Comparison of ENCODE assay signal across 7 cellular contexts in genomic region chr9:97854696-97855485, GRCh38. TPM values are rescaled to one million over a fixed set of nuclear protein-coding genes. Genes with fewer than 3 reads are reported as not detected.
A peak's percentile ranks its signal among the peaks of the same experiment; 100 is the strongest.
DNase-seq lines count a peak whose midpoint lies in the region; ATAC-seq, FAIRE-seq and TF ChIP-seq lines count a peak whose summit lies in the region.

No MANE protein-coding gene starts in this region.

- peaks cover 34% of the 10 kb centered on the region for H3K4me1 ChIP-seq in CD8-positive, alpha-beta T cell (ENCODE audit: insufficient read depth, low read length)
- H3K4me1 ChIP-seq in H9 (ENCODE audit: insufficient read depth, low read length) (no peaks in the 10 kb centered on the region; the same call in 1 of the 2 replicates), endothelial cell of umbilical vein (ENCODE audit: control insufficient read depth, extremely low read depth, insufficient read depth, low read length) (no peaks in the 10 kb centered on the region)

- no peak overlapping the region for H4K91ac ChIP-seq in H9 (ENCODE audit: insufficient read length, low read depth, low read length)

- no peak overlapping the region for H2BK15ac ChIP-seq in H9 (ENCODE audit: low read depth, low read length)

- no peak overlapping the region for H2BK12ac ChIP-seq in H9 (ENCODE audit: insufficient read length, low read depth, low read length)

- no peak overlapping the region for H4K5ac ChIP-seq in H9 (ENCODE audit: insufficient read length, low read depth, low read length)

- H3K23me2 ChIP-seq in H9 (ENCODE audit: insufficient read length, low read depth, low read length, poor library complexity, severe bottlenecking), result peaks cover 10% of the 10 kb centered on the region

- H3K56ac ChIP-seq in H9 (ENCODE audit: insufficient read length, low read depth, low read length), result no peak overlapping the region

- no peak overlapping the region for H2BK5ac ChIP-seq in H9 (ENCODE audit: insufficient read length, low read length)

- dilution Hi-C loops in endothelial cell of umbilical vein (cut with MboI; ENCODE audit: extremely low pct_ligation_motif_present, low sequenced_read_pairs), result no loop called here

- H2AK5ac ChIP-seq in H9 (ENCODE audit: insufficient read length, low read length), result no peak overlapping the region

- peaks cover 2% of the 10 kb centered on the region for H3K36me3 Mint-ChIP-seq in CD8-positive, alpha-beta T cell
- peaks cover 0 to 1% (median 0%) of the 10 kb centered on the region in 3 experiments; a peak in 3 of 7 replicates for H3K36me3 Mint-ChIP-seq in H9 (ENCODE audit: insufficient read depth in 1 of 3, low read depth in 3 of 3)
- H3K36me3 Mint-ChIP-seq in osteocyte (ENCODE audit: unreplicated experiment), result no peaks in the 10 kb centered on the region

- DNase-seq in CD8-positive, alpha-beta T cell, result no peak
- DNase-seq in H9, result no peak
- DNase-seq in endothelial cell of umbilical vein (ENCODE audit: low read depth, low spot score), result no peak
- peak; percentile 76 for DNase-seq in osteocyte (ENCODE audit: extremely low spot score, unreplicated experiment)
- no peak for DNase-seq in HUDEP-2 (lab: John Stamatoyannopoulos, UW; ENCODE audit: unreplicated experiment in 76 of 76)
- no peak for DNase-seq in glomerular visceral epithelial cell (ENCODE audit: extremely low spot score)

- TF ChIP-seq POLR2A in endothelial cell of umbilical vein (IDR thresholded peaks at IDR 0.05; ENCODE audit: low read depth, low read length), result no peak

- peaks cover 29% of the 10 kb centered on the region for H3K4me1 Mint-ChIP-seq in CD8-positive, alpha-beta T cell (ENCODE audit: low read depth)
- H3K4me1 Mint-ChIP-seq in H9 (peaks cover 18 to 30% of the 10 kb centered on the region in 2 experiments), osteocyte (ENCODE audit: unreplicated experiment) (peaks cover 15% of the 10 kb centered on the region)

- H3K79me2 ChIP-seq in H9 (ENCODE audit: insufficient read depth, low read length) (no peaks in the 10 kb centered on the region), endothelial cell of umbilical vein (ENCODE audit: control insufficient read depth, insufficient read depth, low read length) (no peaks in the 10 kb centered on the region)

- no peak overlapping the region for H2BK120ac ChIP-seq in H9 (ENCODE audit: low read depth, low read length, poor library complexity, severe bottlenecking)

- H3K27me3 Mint-ChIP-seq in CD8-positive, alpha-beta T cell (ENCODE audit: low read depth), result peaks cover 74% of the 10 kb centered on the region
- H3K27me3 Mint-ChIP-seq in H9 (ENCODE audit: low read depth), result peaks cover 93% of the 10 kb centered on the region
- H3K27me3 Mint-ChIP-seq in osteocyte (ENCODE audit: unreplicated experiment), result peaks cover 78% of the 10 kb centered on the region

- H3K4me3 ChIP-seq in CD8-positive, alpha-beta T cell (ENCODE audit: low read depth, low read length), result no peak overlapping the region
- H3K4me3 ChIP-seq in endothelial cell of umbilical vein (replicated peaks in 1 of 3; ENCODE audit: insufficient read depth in 1 of 3, low read depth in 1 of 3, low read length in 3 of 3), result no peak overlapping the region

- H3K4me2 ChIP-seq in H9 (ENCODE audit: insufficient read depth, insufficient read length, low read length) (peak overlapping the region; percentile 28), endothelial cell of umbilical vein (ENCODE audit: insufficient read depth, low read length) (no peak overlapping the region)

- H2AFZ ChIP-seq in H9 (ENCODE audit: low read length) (no peak overlapping the region), endothelial cell of umbilical vein (ENCODE audit: low read depth, low read length) (no peak overlapping the region)

- H3K9ac ChIP-seq in H9 (ENCODE audit: extremely low read depth, insufficient read length, low read length), result no peak overlapping the region
- no peak overlapping the region for H3K9ac ChIP-seq in endothelial cell of umbilical vein (replicated peaks; ENCODE audit: extremely low read depth, insufficient read depth, low read length)

- H3K4ac ChIP-seq in H9 (ENCODE audit: low read depth, low read length), result no peak overlapping the region

- H3K27ac ChIP-seq in CD8-positive, alpha-beta T cell (ENCODE audit: low read depth, low read length), result no peak overlapping the region
- no peak overlapping the region for H3K27ac ChIP-seq in H9 (ENCODE audit: insufficient read length, low read depth, low read length)
- H3K27ac ChIP-seq in endothelial cell of umbilical vein (ENCODE audit: insufficient read depth, low read depth, low read length), result no peak overlapping the region

- no peak overlapping the region for H3K14ac ChIP-seq in H9 (ENCODE audit: insufficient read depth, low read length)

- intact Hi-C loops in CD8-positive, alpha-beta T cell (cut with DNase I, micrococcal nuclease), result no loop called here
- intact Hi-C loops in endothelial cell of umbilical vein (cut with micrococcal nuclease), result loop anchor here (2.0 kb wide), 1 partner anchor 144 kb away; no protein-coding TSS in a partner anchor

- peak; percentile 57 for FAIRE-seq in endothelial cell of umbilical vein (lab: Jason Lieb, UNC)

- H3K36me3 ChIP-seq in CD8-positive, alpha-beta T cell (ENCODE audit: insufficient read depth, low read length), result no peaks in the 10 kb centered on the region
- H3K36me3 ChIP-seq in endothelial cell of umbilical vein (ENCODE audit: control insufficient read depth in 2 of 2, extremely low read depth in 1 of 2, insufficient read depth in 2 of 2, low read length in 2 of 2), result no peaks in the 10 kb centered on the region

- H4K20me1 ChIP-seq in H9 (ENCODE audit: control insufficient read depth, insufficient read depth, insufficient read length) (no peaks in the 10 kb centered on the region), endothelial cell of umbilical vein (replicated peaks; ENCODE audit: control insufficient read depth, extremely low read depth, insufficient read depth, low read length) (peaks cover 1% of the 10 kb centered on the region)

- no peaks in the 10 kb centered on the region for H3K9me3 Mint-ChIP-seq in CD8-positive, alpha-beta T cell
- H3K9me3 Mint-ChIP-seq in H9, result 0 out of 5 replicates have a peak, but pooled peaks cover 3% of the 10 kb centered on the region in 2 experiments
- no peaks in the 10 kb centered on the region for H3K9me3 Mint-ChIP-seq in osteocyte (ENCODE audit: unreplicated experiment)

- H3K18ac ChIP-seq in H9 (ENCODE audit: insufficient read length, low read depth, low read length), result no peak overlapping the region

- no peak overlapping the region for H3K23ac ChIP-seq in H9 (ENCODE audit: insufficient read length, low read depth, low read length)

- H3K9me1 ChIP-seq in endothelial cell of umbilical vein (replicated peaks; ENCODE audit: control insufficient read depth, extremely low read depth, insufficient read depth, low read length), result no peaks in the 10 kb centered on the region

- no TSS peak for BruUV-seq in endothelial cell of umbilical vein (replicated peaks; lab: Mats Ljungman, UMichigan)

- TF ChIP-seq CTCF in CD8-positive, alpha-beta T cell (IDR thresholded peaks at IDR 0.05), result no peak
- TF ChIP-seq CTCF in H9 (conservative IDR thresholded peaks at IDR 0.05), result no peak
- no peak for TF ChIP-seq CTCF in endothelial cell of umbilical vein (IDR thresholded peaks at IDR 0.05; ENCODE audit: extremely low read depth in 1 of 2, insufficient read depth in 1 of 2, low read depth in 1 of 2, low read length in 2 of 2)
- no peak for TF ChIP-seq CTCF in osteocyte (IDR thresholded peaks at IDR 0.05)

- no peaks in the 10 kb centered on the region for H3K9me3 ChIP-seq in CD8-positive, alpha-beta T cell (ENCODE audit: low read length)
- no peaks in the 10 kb centered on the region for H3K9me3 ChIP-seq in H9 (ENCODE audit: control insufficient read depth, low read depth, low read length)
- no peaks in the 10 kb centered on the region for H3K9me3 ChIP-seq in endothelial cell of umbilical vein (replicated peaks; ENCODE audit: control insufficient read depth, insufficient read depth, low read length)

- no peak overlapping the region for H2BK20ac ChIP-seq in H9 (ENCODE audit: low read depth, low read length, poor library complexity, severe bottlenecking)

- H3T11ph ChIP-seq in H9 (ENCODE audit: low read length), result no peak overlapping the region

- H4K8ac ChIP-seq in H9 (replicated peaks; ENCODE audit: insufficient read length, low read depth, low read length), result no peak overlapping the region

- H3K27me3 ChIP-seq in CD8-positive, alpha-beta T cell (ENCODE audit: insufficient read depth, low read length), result peaks cover 61% of the 10 kb centered on the region
- H3K27me3 ChIP-seq in H9 (ENCODE audit: insufficient read depth, low read length), result peaks cover 93% of the 10 kb centered on the region
- H3K27me3 ChIP-seq in endothelial cell of umbilical vein (ENCODE audit: control insufficient read depth in 2 of 2, insufficient read depth in 2 of 2, low read length in 2 of 2), result peaks cover 83 to 99% of the 10 kb centered on the region in 2 experiments

- CTCF ChIA-PET in CD8-positive, alpha-beta T cell (lab: Charles Lee), result no interaction called here
- CTCF ChIA-PET in endothelial cell of umbilical vein (lab: Charles Lee), result no interaction called here

- WGBS in H9 (ENCODE audit: extremely low coverage, insufficient read length, low lambda C conversion rate), result no CpG with 5 or more reads among the region's 71 CpGs

- H3K4me3 Mint-ChIP-seq in CD8-positive, alpha-beta T cell, result peak overlapping the region; percentile 22
- H3K4me3 Mint-ChIP-seq in H9 (peak overlapping the region in 1 of 2 experiments; percentile 57; a peak in 3 of 5 replicates), osteocyte (ENCODE audit: unreplicated experiment) (no peak overlapping the region)

- no peaks in the 10 kb centered on the region for H3K79me1 ChIP-seq in H9 (ENCODE audit: insufficient read depth, low read depth, low read length, poor library complexity, severe bottlenecking)

- H3K27ac Mint-ChIP-seq in CD8-positive, alpha-beta T cell, result no peak overlapping the region
- no peak overlapping the region for H3K27ac Mint-ChIP-seq in H9
- no peak overlapping the region for H3K27ac Mint-ChIP-seq in osteocyte (ENCODE audit: unreplicated experiment)

- POLR2A ChIA-PET in CD8-positive, alpha-beta T cell (lab: Charles Lee), result interaction anchor here (0.6 kb wide), 1 partner anchor 9 kb away, joined by 3 read pairs; no protein-coding TSS in a partner anchor
- POLR2A ChIA-PET in endothelial cell of umbilical vein (lab: Charles Lee), result no interaction called here

- ATAC-seq in CD8-positive, alpha-beta T cell, result no peak
- ATAC-seq in HG02938 (IDR thresholded peaks at IDR 0.05; ENCODE audit: unreplicated experiment), result no peak

RNA-seq across cellular contexts. Expression of gene FOXE1, which starts 1.9 kb away (rescaled TPM):
- under 1 TPM in 1 of 2 experiments, not detected in 1; 0.08 TPM for total RNA-seq in CD8-positive, alpha-beta T cell
- not detected in 2 replicates for total RNA-seq in H9 (2021)
- not detected in 2 replicates for total RNA-seq in endothelial cell of umbilical vein
- not detected in 2 replicates for polyA plus RNA-seq in endothelial cell of umbilical vein
- not detected in 2 replicates for polyA plus RNA-seq in endothelial cell of umbilical vein (2011; cell fraction: cytosol; rRNA removed)
- not detected in 2 replicates for polyA plus RNA-seq in endothelial cell of umbilical vein (2011; cell fraction: nucleus; rRNA removed)
- not detected in 2 replicates for polyA plus RNA-seq in endothelial cell of umbilical vein (2012)
- not detected in 2 replicates for polyA minus RNA-seq in endothelial cell of umbilical vein
- polyA minus RNA-seq in endothelial cell of umbilical vein (2011; cell fraction: cytosol; rRNA and poly(A)+ RNA removed), result 1.5 TPM
- not detected in 2 replicates for polyA minus RNA-seq in endothelial cell of umbilical vein (2011; cell fraction: nucleus; rRNA and poly(A)+ RNA removed)
- total RNA-seq in osteocyte, result not detected in 2 replicates
